ENCODE assay signal across 37 cellular contexts in the genomic region with DNA sequence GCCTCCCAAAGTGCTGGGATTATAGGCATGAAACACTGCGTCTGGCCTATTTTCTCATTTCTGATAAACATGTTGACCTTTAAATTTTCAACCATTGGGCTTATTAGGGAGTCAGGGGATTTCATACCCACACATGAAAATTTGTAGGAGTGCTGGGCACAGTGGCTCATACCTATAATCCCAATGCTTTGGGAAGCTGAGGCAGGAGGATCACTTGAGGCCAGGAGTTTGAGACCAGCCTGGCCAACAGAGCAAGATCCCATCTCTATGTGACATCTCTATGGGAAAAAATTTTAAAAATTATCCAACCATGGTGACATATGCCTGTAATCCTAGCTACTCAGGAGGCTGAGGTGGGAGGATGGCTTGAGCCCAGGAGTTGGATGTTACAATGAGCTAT.
"Had no signal": no experiment of that assay in that cellular context is flagged by ENCODE, and none has a peak within 500 bp of the region (broad histone marks: within the 10 kb centered on the region; RNA-seq: fewer than 3 reads in every experiment).

No MANE protein-coding gene starts in this region.

- H3K27ac Mint-ChIP-seq: activated CD4-positive, alpha-beta memory T cell treated with anti-CD3 and anti-CD28 coated beads for 36 hours; activated CD4-positive, alpha-beta T cell treated with anti-CD3 and anti-CD28 coated beads, Interleukin-2, amount 10 ng/mL, durations not matched to agents 24 days and 14 days; activated CD8-positive, alpha-beta T cell treated with anti-CD3 and anti-CD28 coated beads for 36 hours; activated naive CD4-positive, alpha-beta T cell treated with anti-CD3 and anti-CD28 coated beads for 36 hours; activated naive CD4-positive, alpha-beta T cell treated with anti-CD3 and anti-CD28 coated beads, Interleukin-2, amount 50 U/mL, for 72 hours; activated naive CD8-positive, alpha-beta T cell treated with anti-CD3 and anti-CD28 coated beads for 36 hours; activated T-cell treated with anti-CD3 and anti-CD28 coated beads, Interleukin-2, amount 50 U/mL, for 72 hours; activated T-helper 1 cell treated with anti-CD3 and anti-CD28 coated beads, Interleukin-12 subunit alpha, Interleukin-12 subunit beta, Interleukin-2, Interleukin-4 antibody, amounts not matched to agents 30 ng/mL and 10 ng/mL and 1 ng/mL, durations not matched to agents 14 hours and 24 hours and 36 hours; activated T-helper 17 cell treated with anti-CD3 and anti-CD28 coated beads, Interleukin-2, amount 50 U/mL, for 72 hours; T-helper 1 cell treated with Interleukin-12 subunit alpha and Interleukin-12 subunit beta and Interleukin-4 antibody, amounts not matched to agents 30 μg/mL and 1 μg/mL, for 36 hours; T-helper 2 cell treated with Interferon-gamma antibody and Interleukin-4, amounts not matched to agents 5 μg/mL and 100 μg/mL, for 36 hours; WTC11 had no signal

- ATAC-seq: activated CD4-positive, CD25-positive, alpha-beta regulatory T cell treated with anti-CD3 and anti-CD28 coated beads, Interleukin-2, amount 50 U/mL, for 24 hours; activated CD8-positive, alpha-beta T cell treated with anti-CD3 and anti-CD28 coated beads for 36 hours; activated naive CD4-positive, alpha-beta T cell treated with anti-CD3 and anti-CD28 coated beads, Interleukin-2, amount 50 U/mL, for 72 hours; activated T-cell treated with anti-CD3 and anti-CD28 coated beads, Interleukin-2, amount 50 U/mL, for 4 hours; activated T-cell treated with anti-CD3 and anti-CD28 coated beads, Interleukin-2, amount 50 U/mL, for 72 hours; activated T-helper 17 cell treated with anti-CD3 and anti-CD28 coated beads, Interleukin-2, amount 50 U/mL, for 72 hours; body of pancreas; WTC11 had no signal

- DNase-seq: activated CD4-positive, alpha-beta memory T cell treated with anti-CD3 and anti-CD28 coated beads for 36 hours; activated CD4-positive, alpha-beta T cell treated with anti-CD3 and anti-CD28 coated beads for 4 hours; activated CD4-positive, alpha-beta T cell treated with anti-CD3 and anti-CD28 coated beads, Interleukin-2, amount 10 ng/mL, durations not matched to agents 24 days and 14 days; activated CD4-positive, alpha-beta T cell treated with anti-CD3 and anti-CD28 coated beads, Interleukin-2, amount 50 U/mL, for 1 hour; activated CD4-positive, alpha-beta T cell treated with anti-CD3 and anti-CD28 coated beads, Interleukin-2, amount 50 U/mL, for 4 hours; activated CD4-positive, CD25-positive, alpha-beta regulatory T cell; activated CD8-positive, alpha-beta memory T cell treated with anti-CD3 and anti-CD28 coated beads, Interleukin-2, amount 50 U/mL, for 4 hours; activated CD8-positive, alpha-beta T cell treated with anti-CD3 and anti-CD28 coated beads for 36 hours; activated effector memory CD4-positive, alpha-beta T cell treated with anti-CD3 and anti-CD28 coated beads, Interleukin-2, amount 50 U/mL, for 16 hours; activated gamma-delta T cell treated with Interleukin-2 at 50 U/mL for 16 hours; activated naive CD4-positive, alpha-beta T cell; activated naive CD4-positive, alpha-beta T cell treated with anti-CD3 and anti-CD28 coated beads for 36 hours; activated naive CD4-positive, alpha-beta T cell treated with anti-CD3 and anti-CD28 coated beads, Interleukin-2, amount 50 U/mL, for 16 hours; activated naive CD8-positive, alpha-beta T cell treated with anti-CD3 and anti-CD28 coated beads for 36 hours; activated T-cell treated with anti-CD3 and anti-CD28 coated beads for 4 hours; activated T-cell treated with anti-CD3 and anti-CD28 coated beads, Interleukin-2, amount 50 U/mL, for 1 hour; activated T-cell treated with anti-CD3 and anti-CD28 coated beads, Interleukin-2, amount 50 U/mL, for 4 hours; activated T-cell treated with anti-CD3 and anti-CD28 coated beads, Interleukin-2, amount 50 U/mL, for 72 hours; adrenal gland; amniotic stem cell; aorta; body of pancreas; brain microvascular endothelial cell; central memory CD4-positive, alpha-beta T cell; cerebellar nuclear complex; T-helper 1 cell; T-helper 2 cell; T-helper 9 cell; WERI-Rb-1 had no signal

- H3K9me3 ChIP-seq: adrenal gland, body of pancreas, breast epithelium had no signal

- H3K4me3 Mint-ChIP-seq: activated CD4-positive, alpha-beta memory T cell treated with anti-CD3 and anti-CD28 coated beads for 36 hours; activated CD4-positive, alpha-beta T cell treated with anti-CD3 and anti-CD28 coated beads, Interleukin-2, amount 10 ng/mL, durations not matched to agents 24 days and 14 days; activated CD8-positive, alpha-beta T cell treated with anti-CD3 and anti-CD28 coated beads for 36 hours; activated naive CD4-positive, alpha-beta T cell treated with anti-CD3 and anti-CD28 coated beads for 36 hours; activated naive CD8-positive, alpha-beta T cell treated with anti-CD3 and anti-CD28 coated beads for 36 hours; activated T-cell treated with anti-CD3 and anti-CD28 coated beads, Interleukin-2, amount 50 U/mL, for 4 hours; activated T-cell treated with anti-CD3 and anti-CD28 coated beads, Interleukin-2, amount 50 U/mL, for 72 hours; activated T-helper 1 cell treated with anti-CD3 and anti-CD28 coated beads, Interleukin-12 subunit alpha, Interleukin-12 subunit beta, Interleukin-2, Interleukin-4 antibody, amounts not matched to agents 30 ng/mL and 10 ng/mL and 1 ng/mL, durations not matched to agents 14 hours and 24 hours and 36 hours; activated T-helper 17 cell treated with anti-CD3 and anti-CD28 coated beads, Interleukin-2, amount 50 U/mL, for 72 hours; T-helper 1 cell treated with Interleukin-12 subunit alpha and Interleukin-12 subunit beta and Interleukin-4 antibody, amounts not matched to agents 30 μg/mL and 1 μg/mL, for 36 hours; T-helper 2 cell treated with Interferon-gamma antibody and Interleukin-4, amounts not matched to agents 5 μg/mL and 100 μg/mL, for 36 hours; WTC11 had no signal

- H3K27me3 Mint-ChIP-seq: activated CD4-positive, alpha-beta memory T cell treated with anti-CD3 and anti-CD28 coated beads for 36 hours; activated CD8-positive, alpha-beta T cell treated with anti-CD3 and anti-CD28 coated beads for 36 hours; activated naive CD8-positive, alpha-beta T cell treated with anti-CD3 and anti-CD28 coated beads for 36 hours; activated T-helper 17 cell treated with anti-CD3 and anti-CD28 coated beads, Interleukin-2, amount 50 U/mL, for 72 hours had no signal

- H3K9me3 Mint-ChIP-seq: activated CD4-positive, alpha-beta memory T cell treated with anti-CD3 and anti-CD28 coated beads for 36 hours; activated CD4-positive, alpha-beta T cell treated with anti-CD3 and anti-CD28 coated beads, Interleukin-2, amount 10 ng/mL, durations not matched to agents 24 days and 14 days; activated CD8-positive, alpha-beta T cell treated with anti-CD3 and anti-CD28 coated beads for 36 hours; activated naive CD4-positive, alpha-beta T cell treated with anti-CD3 and anti-CD28 coated beads for 36 hours; activated naive CD4-positive, alpha-beta T cell treated with anti-CD3 and anti-CD28 coated beads, Interleukin-2, amount 50 U/mL, for 72 hours; activated naive CD8-positive, alpha-beta T cell treated with anti-CD3 and anti-CD28 coated beads for 36 hours; activated T-cell treated with anti-CD3 and anti-CD28 coated beads, Interleukin-2, amount 50 U/mL, for 4 hours; activated T-cell treated with anti-CD3 and anti-CD28 coated beads, Interleukin-2, amount 50 U/mL, for 72 hours; activated T-helper 1 cell treated with anti-CD3 and anti-CD28 coated beads, Interleukin-12 subunit alpha, Interleukin-12 subunit beta, Interleukin-2, Interleukin-4 antibody, amounts not matched to agents 30 ng/mL and 10 ng/mL and 1 ng/mL, durations not matched to agents 14 hours and 24 hours and 36 hours; activated T-helper 17 cell treated with anti-CD3 and anti-CD28 coated beads, Interleukin-2, amount 50 U/mL, for 72 hours; T-helper 1 cell treated with Interleukin-12 subunit alpha and Interleukin-12 subunit beta and Interleukin-4 antibody, amounts not matched to agents 30 μg/mL and 1 μg/mL, for 36 hours; T-helper 2 cell treated with Interferon-gamma antibody and Interleukin-4, amounts not matched to agents 5 μg/mL and 100 μg/mL, for 36 hours; WTC11 had no signal

- H3K4me3 ChIP-seq: adrenal gland, body of pancreas, breast epithelium had no signal

- H3K36me3 Mint-ChIP-seq: activated naive CD8-positive, alpha-beta T cell treated with anti-CD3 and anti-CD28 coated beads for 36 hours; WTC11 had no signal

- H3K4me1 Mint-ChIP-seq: activated CD4-positive, alpha-beta T cell treated with anti-CD3 and anti-CD28 coated beads, Interleukin-2, amount 10 ng/mL, durations not matched to agents 24 days and 14 days; activated naive CD8-positive, alpha-beta T cell treated with anti-CD3 and anti-CD28 coated beads for 36 hours had no signal

- H3K27ac ChIP-seq: adrenal gland, body of pancreas, brain microvascular endothelial cell, breast epithelium, WERI-Rb-1 had no signal

- H3K4me1 ChIP-seq: adrenal gland, breast epithelium had no signal

- H3K36me3 ChIP-seq: adrenal gland, brain microvascular endothelial cell, breast epithelium, WERI-Rb-1 had no signal
